In the genomic region with DNA sequence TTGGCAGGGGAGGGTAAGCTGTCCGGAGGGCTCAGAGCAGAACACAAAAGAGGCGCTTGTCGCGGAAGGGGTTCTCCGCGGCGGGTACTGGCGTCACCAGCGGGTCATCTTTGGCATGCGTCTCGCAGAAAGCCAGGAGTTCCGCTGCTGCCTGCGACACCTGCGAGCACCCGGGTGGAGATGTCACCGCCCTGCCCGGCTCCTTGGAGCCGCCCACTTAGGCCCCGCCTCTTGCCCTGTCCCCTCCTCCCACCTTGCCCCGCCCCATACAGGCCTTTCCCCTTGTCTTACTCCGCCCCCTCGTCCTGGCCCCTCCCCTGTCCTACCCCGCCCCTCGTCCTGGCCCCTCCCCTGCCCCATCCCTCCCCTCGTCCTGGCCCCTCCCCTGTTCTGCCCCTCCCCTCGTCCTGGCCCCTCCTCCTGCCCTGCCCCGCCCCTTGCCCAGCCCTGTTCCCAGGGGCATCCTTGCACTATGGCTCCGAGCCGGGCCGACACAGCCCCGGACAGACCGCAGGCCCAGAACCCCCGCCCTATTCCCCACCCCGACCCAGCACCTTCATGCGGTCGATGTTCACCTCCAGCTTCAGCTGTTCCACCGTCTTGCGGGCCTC, we compare ENCODE assay signal across 8 cellular contexts. TPM values are rescaled to one million over a fixed set of nuclear protein-coding genes. Genes with fewer than 3 reads are reported as not detected.
DNase-seq lines count a peak whose midpoint lies in the region; ATAC-seq lines count a peak whose summit lies in the region.

No MANE protein-coding gene starts in this region.

- DNase-seq in AML-193 (lab: John Stamatoyannopoulos, UW) (peak; percentile 61 to 70), M059J (ENCODE audit: low read depth) (peak; percentile 72), T-helper 2 cell (peak; percentile 84 to 97 (median 92)), anterior cingulate cortex (lab: John Stamatoyannopoulos, UW) (peak in 52 of 58 donors; percentile 16 to 92 (median 70)), hepatic stellate cell (ENCODE audit: low spot score) (peak; percentile 81), sciatic nerve (ENCODE audit: low spot score) (peak; percentile 92), NCI-H1694 treated with DMSO at 0.1 percent for 48 hours (lab: John Stamatoyannopoulos, UW) (no peak)

- intact Hi-C loops in sciatic nerve (cut with DNase I) = no loop called here

- ATAC-seq in GM19328 (IDR thresholded peaks at IDR 0.05; ENCODE audit: unreplicated experiment) = peak; percentile 64
- ATAC-seq in sciatic nerve = peak; percentile 71

RNA-seq across cellular contexts. Expression of a gene that starts 1.9 kb away (rescaled TPM):
- not detected in 2 replicates for total RNA-seq in M059J (2014; rRNA removed; shearing (Covaris generic))
- total RNA-seq in sciatic nerve = not detected

RNA-seq across cellular contexts. Expression of a gene that starts 9.3 kb away (rescaled TPM):
- total RNA-seq in M059J (2014; rRNA removed; shearing (Covaris generic)) = 0.17 TPM in 1 of 2 replicates, not detected in the other
- 8.0 TPM for total RNA-seq in sciatic nerve

RNA-seq across cellular contexts. Expression of a gene that starts 26.8 kb away (rescaled TPM):
- total RNA-seq in M059J (2014; rRNA removed; shearing (Covaris generic)) = 0.52 and 1.4 TPM in 2 replicates
- total RNA-seq in sciatic nerve = 22.2 TPM

RNA-seq across cellular contexts. Expression of a gene that starts 33.0 kb away (rescaled TPM):
- 197 and 314 TPM in 2 replicates for total RNA-seq in M059J (2014; rRNA removed; shearing (Covaris generic))
- 237 TPM for total RNA-seq in sciatic nerve
